Comparison of ENCODE assay signal across 8 cellular contexts in the genomic region with DNA sequence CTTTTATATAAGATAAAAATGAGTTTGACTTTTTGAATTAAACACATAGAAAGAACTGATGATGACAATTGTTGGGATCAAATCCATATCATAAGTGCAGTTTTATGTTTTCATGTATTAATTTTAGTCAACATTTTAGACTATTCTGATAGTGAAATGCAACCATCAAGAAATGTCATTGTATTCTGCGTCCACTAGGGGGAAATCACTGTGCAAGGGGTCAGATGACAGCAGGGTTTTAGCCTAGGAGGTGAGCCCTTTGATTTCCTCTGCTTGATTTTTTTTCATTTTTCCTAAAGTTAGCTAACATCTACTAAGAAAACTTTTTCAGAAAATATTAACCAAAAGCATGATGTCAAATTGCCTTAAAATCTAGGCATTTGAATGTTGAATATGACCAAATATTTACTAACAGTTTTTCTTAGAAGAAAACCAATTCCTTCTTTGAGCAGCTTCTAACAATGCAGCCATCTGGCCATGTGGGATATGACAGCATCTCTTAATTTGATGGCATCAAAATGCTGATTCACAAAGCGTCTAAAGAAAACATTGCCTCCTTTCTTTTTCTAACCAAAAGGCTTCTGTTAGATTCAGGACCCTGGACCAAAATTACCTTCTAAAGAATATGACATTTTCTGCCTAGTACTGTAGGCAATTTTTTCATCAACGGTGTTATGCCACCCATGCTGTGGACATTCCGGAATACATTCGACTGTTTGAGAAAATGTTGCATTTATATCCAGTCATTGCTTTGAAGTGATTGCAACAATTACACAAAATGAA.
A peak's percentile ranks its signal among the peaks of the same experiment; 100 is the strongest.
DNase-seq lines count a peak whose midpoint lies in the region; ATAC-seq, FAIRE-seq and TF ChIP-seq lines count a peak whose summit lies in the region.

No MANE protein-coding gene starts in this region.

- no peaks in the 10 kb centered on the region for H3K36me3 ChIP-seq in PC-3 (ENCODE audit: low read depth, low read length)

- H3K4me2 ChIP-seq in PC-3 (ENCODE audit: low read length), result no peak overlapping the region

- TF ChIP-seq CTCF in CD14-positive monocyte (IDR thresholded peaks at IDR 0.05) (peak; percentile 50), PC-3 (conservative IDR thresholded peaks at IDR 0.05; ENCODE audit: low read depth, low read length) (peak; percentile 84)

- no peaks in the 10 kb centered on the region for H3K27me3 ChIP-seq in PC-3 (ENCODE audit: low read length)

- DNase-seq in CD14-positive monocyte (ENCODE audit: low spot score) (no peak), PC-3 (peak; percentile 51), frontal cortex (ENCODE audit: low spot score in 2 of 2) (no peak), T-helper 9 cell (no peak)
- DNase-seq in activated CD4-positive, alpha-beta T cell treated with anti-CD3 and anti-CD28 coated beads, Interleukin-2, amount 10 ng/mL, durations not matched to agents 7 days and 5 days, result no peak

- no peaks in the 10 kb centered on the region for H3K79me2 ChIP-seq in PC-3 (ENCODE audit: low read length)

- POLR2A ChIA-PET in PC-3 (lab: Charles Lee; ENCODE audit: unreplicated experiment), result no interaction called here
- POLR2A ChIA-PET in activated CD4-positive, alpha-beta T cell treated with anti-CD3 and anti-CD28 coated beads, Interleukin-2, amount 10 ng/mL, durations not matched to agents 7 days and 5 days (lab: Charles Lee), result no interaction called here

- no peaks in the 10 kb centered on the region for H3K9me3 Mint-ChIP-seq in CD14-positive monocyte
- H3K9me3 Mint-ChIP-seq in activated CD4-positive, alpha-beta T cell treated with anti-CD3 and anti-CD28 coated beads, Interleukin-2, amount 10 ng/mL, durations not matched to agents 7 days and 5 days, result no peaks in the 10 kb centered on the region

- no peaks in the 10 kb centered on the region for H3K4me1 Mint-ChIP-seq in CD14-positive monocyte
- no peaks in the 10 kb centered on the region for H3K4me1 Mint-ChIP-seq in activated CD4-positive, alpha-beta T cell treated with anti-CD3 and anti-CD28 coated beads, Interleukin-2, amount 10 ng/mL, durations not matched to agents 7 days and 5 days

- ATAC-seq in GM18861 (IDR thresholded peaks at IDR 0.05; ENCODE audit: unreplicated experiment) (peak; percentile 87), HG03095 (IDR thresholded peaks at IDR 0.05; ENCODE audit: unreplicated experiment) (peak; percentile 50), PC-3 (peak; percentile 58), GM18873 (IDR thresholded peaks at IDR 0.05; ENCODE audit: low FRiP score, unreplicated experiment) (no peak)

- no peak overlapping the region for H2AFZ ChIP-seq in PC-3 (ENCODE audit: low read length)

- peaks cover 0 to 2% (median 0%) of the 10 kb centered on the region in 3 donors for H3K27me3 Mint-ChIP-seq in CD14-positive monocyte (ENCODE audit: low read depth in 3 of 3)
- no peaks in the 10 kb centered on the region for H3K27me3 Mint-ChIP-seq in activated CD4-positive, alpha-beta T cell treated with anti-CD3 and anti-CD28 coated beads, Interleukin-2, amount 10 ng/mL, durations not matched to agents 7 days and 5 days

- H3F3A ChIP-seq in PC-3 (ENCODE audit: low read length, unreplicated experiment), result no peaks in the 10 kb centered on the region

- no peak overlapping the region for H3K4me3 Mint-ChIP-seq in CD14-positive monocyte
- no peak overlapping the region for H3K4me3 Mint-ChIP-seq in activated CD4-positive, alpha-beta T cell treated with anti-CD3 and anti-CD28 coated beads, Interleukin-2, amount 10 ng/mL, durations not matched to agents 7 days and 5 days

- no peaks in the 10 kb centered on the region for H3K9me3 ChIP-seq in PC-3 (ENCODE audit: low read length)

- H4K20me1 ChIP-seq in PC-3 (ENCODE audit: low read length), result no peaks in the 10 kb centered on the region

- intact Hi-C loops in CD14-positive monocyte (cut with micrococcal nuclease), result no loop called here
- intact Hi-C loops in PC-3 (cut with micrococcal nuclease), result loop anchor here (2.0 to 10.0 kb wide), 3 partner anchors 365 to 619 kb away; no protein-coding TSS in a partner anchor

- H3K27ac ChIP-seq in PC-3 (ENCODE audit: low read length), result no peak overlapping the region

- no peaks in the 10 kb centered on the region for H3K36me3 Mint-ChIP-seq in CD14-positive monocyte
- no peaks in the 10 kb centered on the region for H3K36me3 Mint-ChIP-seq in activated CD4-positive, alpha-beta T cell treated with anti-CD3 and anti-CD28 coated beads, Interleukin-2, amount 10 ng/mL, durations not matched to agents 7 days and 5 days (ENCODE audit: low read depth)

- H3K27ac Mint-ChIP-seq in CD14-positive monocyte, result no peak overlapping the region
- H3K27ac Mint-ChIP-seq in activated CD4-positive, alpha-beta T cell treated with anti-CD3 and anti-CD28 coated beads, Interleukin-2, amount 10 ng/mL, durations not matched to agents 7 days and 5 days, result no peak overlapping the region

- no peaks in the 10 kb centered on the region for H3K4me1 ChIP-seq in PC-3 (ENCODE audit: insufficient read depth, low read length)

- BruUV-seq in PC-3 (replicated peaks; lab: Mats Ljungman, UMichigan), result no TSS peak

- no peaks in the 10 kb centered on the region for H3K9me2 ChIP-seq in PC-3 (replicated peaks; ENCODE audit: low read length)

- FAIRE-seq in frontal cortex (lab: Jason Lieb, UNC), result peak; percentile 37

- no peak overlapping the region for H3K4me3 ChIP-seq in PC-3 (ENCODE audit: low read length)

- no peak overlapping the region for H3K9ac ChIP-seq in PC-3 (ENCODE audit: low read length)

- CTCF ChIA-PET in PC-3 (lab: Charles Lee), result no interaction called here
- CTCF ChIA-PET in activated CD4-positive, alpha-beta T cell treated with anti-CD3 and anti-CD28 coated beads, Interleukin-2, amount 10 ng/mL, durations not matched to agents 7 days and 5 days (lab: Charles Lee), result no interaction called here
